8 cellular contexts compared by ENCODE assay signal in genomic region chr2:172554352-172555271, GRCh38. TPM values are rescaled to one million over a fixed set of nuclear protein-coding genes. Genes with fewer than 3 reads are reported as not detected.
DNase-seq lines count a peak whose midpoint lies in the region; ATAC-seq, FAIRE-seq and TF ChIP-seq lines count a peak whose summit lies in the region.

No MANE protein-coding gene starts in this region.

- no peak for FAIRE-seq in K562 (lab: Jason Lieb, UNC)

- no peaks in the 10 kb centered on the region for H3K9me1 ChIP-seq in K562 (ENCODE audit: control insufficient read depth, insufficient read depth, low read length)

- CTCF ChIA-PET in K562 (lab: Yijun Ruan, JAX; ENCODE audit: low intra/inter-chr PET ratio) = no interaction called here

- H3K4me3 ChIP-seq in BE2C (ENCODE audit: low read depth, low read length) (peak overlapping the region; percentile 78; the same call in 1 of the 2 replicates), K562 (peak overlapping the region; percentile 88; the same call in 1 of the 2 replicates), mucosa of descending colon (peak overlapping the region; percentile 87)

- TF ChIP-seq CTCF in BE2C (IDR thresholded peaks at IDR 0.05; ENCODE audit: low read depth, low read length) (no peak), K562 (IDR thresholded peaks at IDR 0.05 in 2 of 3, conservative IDR thresholded peaks at IDR 0.05 in 1 of 3; ENCODE audit: insufficient read depth in 2 of 3, low read depth in 1 of 3, low read length in 3 of 3) (no peak), mucosa of descending colon (IDR thresholded peaks at IDR 0.05) (no peak)

- H3K9me3 Mint-ChIP-seq in IgD-negative memory B cell = no peaks in the 10 kb centered on the region

- no peaks in the 10 kb centered on the region for H3K27me3 Mint-ChIP-seq in IgD-negative memory B cell

- peak overlapping the region; percentile 57 to 92 (median 79) for H3K4me3 Mint-ChIP-seq in IgD-negative memory B cell

- H3K36me3 ChIP-seq in BE2C (no peaks in the 10 kb centered on the region), K562 (ENCODE audit: control insufficient read depth, insufficient read depth, low read length) (peaks cover 9% of the 10 kb centered on the region; the same call in 2 of the 3 replicates), mucosa of descending colon (ENCODE audit: low read depth) (no peaks in the 10 kb centered on the region)

- no peak for TF ChIP-seq POLR2A in K562 (conservative IDR thresholded peaks at IDR 0.05)

- WGBS in K562 (ENCODE audit: insufficient coverage, low coverage, missing lambda C conversion rate) = 34% methylated on average over 18 of the region's 18 CpGs

- no peaks in the 10 kb centered on the region for H3K9me3 ChIP-seq in BE2C
- peaks cover 3% of the 10 kb centered on the region; the same call in 1 of the 2 replicates for H3K9me3 ChIP-seq in K562 (replicated peaks; ENCODE audit: control insufficient read depth, insufficient read depth, low read depth, low read length)
- no peaks in the 10 kb centered on the region for H3K9me3 ChIP-seq in mucosa of descending colon

- H3K4me1 Mint-ChIP-seq in IgD-negative memory B cell = peaks cover 20 to 24% (median 21%) of the 10 kb centered on the region in 3 donors

- POLR2A ChIA-PET in K562 (lab: Yijun Ruan, JAX) = interaction anchor here (0.6 to 1.8 kb wide), 8 partner anchors 9 to 114 kb away, joined by 3 to 9 read pairs (median 4); no protein-coding TSS in a partner anchor

- peak overlapping the region; percentile 11 to 99 (median 92) for H3K27ac Mint-ChIP-seq in IgD-negative memory B cell

- H4K20me1 ChIP-seq in K562 (replicated peaks; ENCODE audit: control insufficient read depth, insufficient read depth, low read length) = 0 out of 2 replicates have a peak, but pooled peaks cover 6% of the 10 kb centered on the region

- peak overlapping the region; percentile 99 for H3K4me2 ChIP-seq in K562 (ENCODE audit: insufficient read depth, low read length)

- ATAC-seq in K562 (no peak), mucosa of descending colon (no peak), GM19351 (IDR thresholded peaks at IDR 0.05; ENCODE audit: unreplicated experiment) (no peak), HG02623 (IDR thresholded peaks at IDR 0.05; ENCODE audit: unreplicated experiment) (no peak)

- no peak for TF ChIP-seq EP300 in K562 (IDR thresholded peaks at IDR 0.05; ENCODE audit: low read length)

- peaks cover 33% of the 10 kb centered on the region for H3K79me2 ChIP-seq in K562 (ENCODE audit: control insufficient read depth, insufficient read depth, low read length)

- no peak for TF ChIP-seq RAD21 in K562 (CRISPR knock-in tag; conservative IDR thresholded peaks at IDR 0.05 in 1 of 2, IDR thresholded peaks at IDR 0.05 in 1 of 2)

- BruUV-seq in K562 (replicated peaks; lab: Mats Ljungman, UMichigan) = no TSS peak

- peak overlapping the region; percentile 98 for H2AFZ ChIP-seq in K562 (ENCODE audit: low read depth, low read length)

- H3K27ac ChIP-seq in K562 (ENCODE audit: extremely low read depth, low read depth, low read length) = peak overlapping the region; percentile 4; the same call in 2 of the 3 replicates

- intact Hi-C loops in K562 (cut with micrococcal nuclease) (no loop called here), mucosa of descending colon (cut with DNase I, micrococcal nuclease) (no loop called here)

- in situ Hi-C loops in K562 (cut with MboI) = no loop called here

- DNase-seq in BE2C (no peak), K562 (ENCODE audit: extremely low read depth in 1 of 4, low spot score in 3 of 4) (peak in 1 of 4 experiments; percentile 48), mucosa of descending colon (no peak), islet precursor cell (no peak), DMS53 treated with DMSO at 0.1 percent for 48 hours (lab: John Stamatoyannopoulos, UW; ENCODE audit: unreplicated experiment) (no peak)

- H3K36me3 Mint-ChIP-seq in IgD-negative memory B cell = peaks cover 11% of the 10 kb centered on the region

- H3K27me3 ChIP-seq in BE2C (no peaks in the 10 kb centered on the region), K562 (ENCODE audit: control insufficient read depth in 2 of 2, insufficient read depth in 2 of 2, low read length in 2 of 2) (no peaks in the 10 kb centered on the region)

- H3K9ac ChIP-seq in K562 (ENCODE audit: insufficient read depth in 1 of 2, low read depth in 2 of 2, low read length in 2 of 2) = peak overlapping the region in 1 of 2 experiments; percentile 80; a peak in 2 of 4 replicates

- no peaks in the 10 kb centered on the region for H3K4me1 ChIP-seq in BE2C
- H3K4me1 ChIP-seq in K562 (replicated peaks in 1 of 2; ENCODE audit: control insufficient read depth in 2 of 2, insufficient read depth in 2 of 2, low read length in 2 of 2) = peaks cover 17 to 59% of the 10 kb centered on the region in 2 experiments; a peak in 4 of 5 replicates
- H3K4me1 ChIP-seq in mucosa of descending colon (ENCODE audit: low read depth) = peaks cover 7% of the 10 kb centered on the region

TF ChIP-seq in K562, 482 proteins besides CTCF, POLR2A, EP300 and RAD21 (continues in another document):
- TF ChIP-seq, protein P1, sequence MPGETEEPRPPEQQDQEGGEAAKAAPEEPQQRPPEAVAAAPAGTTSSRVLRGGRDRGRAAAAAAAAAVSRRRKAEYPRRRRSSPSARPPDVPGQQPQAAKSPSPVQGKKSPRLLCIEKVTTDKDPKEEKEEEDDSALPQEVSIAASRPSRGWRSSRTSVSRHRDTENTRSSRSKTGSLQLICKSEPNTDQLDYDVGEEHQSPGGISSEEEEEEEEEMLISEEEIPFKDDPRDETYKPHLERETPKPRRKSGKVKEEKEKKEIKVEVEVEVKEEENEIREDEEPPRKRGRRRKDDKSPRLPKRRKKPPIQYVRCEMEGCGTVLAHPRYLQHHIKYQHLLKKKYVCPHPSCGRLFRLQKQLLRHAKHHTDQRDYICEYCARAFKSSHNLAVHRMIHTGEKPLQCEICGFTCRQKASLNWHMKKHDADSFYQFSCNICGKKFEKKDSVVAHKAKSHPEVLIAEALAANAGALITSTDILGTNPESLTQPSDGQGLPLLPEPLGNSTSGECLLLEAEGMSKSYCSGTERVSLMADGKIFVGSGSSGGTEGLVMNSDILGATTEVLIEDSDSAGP (CRISPR knock-in tag; IDR thresholded peaks at IDR 0.05) = no peak
- TF ChIP-seq ZNF436 (CRISPR knock-in tag; IDR thresholded peaks at IDR 0.05) (no peak), ZNF165 (CRISPR knock-in tag; IDR thresholded peaks at IDR 0.05; ENCODE audit: borderline replicate concordance) (no peak), CBFA2T2 (conservative IDR thresholded peaks at IDR 0.05) (peak; percentile 22; the same call in 1 of the 2 replicates), ETV1 (tag; conservative IDR thresholded peaks at IDR 0.05; ENCODE audit: low read depth) (0 out of 2 replicates have a peak, but pooled peaks have one; percentile 19), DNMT1 (IDR thresholded peaks at IDR 0.05) (no peak), NFIX (CRISPR knock-in tag; IDR thresholded peaks at IDR 0.05; ENCODE audit: low read depth) (peak; percentile 50; the same call in 1 of the 2 replicates), HES1 (IDR thresholded peaks at IDR 0.05; ENCODE audit: low read depth) (peak; percentile 22; the same call in 1 of the 2 replicates), ZNF589 (CRISPR knock-in tag; IDR thresholded peaks at IDR 0.05; ENCODE audit: low read depth) (no peak), ZNF232 (CRISPR knock-in tag; IDR thresholded peaks at IDR 0.05) (no peak), KLF6 (CRISPR knock-in tag; IDR thresholded peaks at IDR 0.05; ENCODE audit: borderline replicate concordance) (no peak), ZNF655 (CRISPR knock-in tag; IDR thresholded peaks at IDR 0.05) (no peak), POLR2AphosphoS5 (IDR thresholded peaks at IDR 0.05; ENCODE audit: control insufficient read depth, insufficient read depth, low read depth, low read length) (no peak)

RNA-seq across cellular contexts. Expression of gene PDK1, which starts 1.3 kb away (rescaled TPM):
- polyA plus RNA-seq in BE2C (2012; ENCODE audit: insufficient read depth, insufficient read length, low read depth) = 0.68 TPM
- polyA plus RNA-seq in IgD-negative memory B cell = 17.9 TPM
- 151 and 203 TPM in 2 replicates for total RNA-seq in K562 (2011; cell fraction: chromatin; rRNA removed; ENCODE audit: low replicate concordance)
- total RNA-seq in K562 (2011; cell fraction: nucleolus; rRNA removed) = 36.9 and 40.5 TPM in 2 replicates
- total RNA-seq in K562 (2011; cell fraction: nucleoplasm; rRNA removed) = 71.6 and 105 TPM in 2 replicates
- total RNA-seq in K562 (2014; rRNA removed) = 14.0 and 18.0 TPM in 2 replicates
- 13.9 and 19.2 TPM in 2 replicates for total RNA-seq in K562 (2014; rRNA removed; fragmentation: Illumina TruSeq; extraction: Trizol)
- total RNA-seq in K562 (2015; rRNA removed; fragmentation: Illumina TruSeq; extraction: Trizol) = 6.9 TPM in 2 replicates
- 13.4 and 15.1 TPM in 2 replicates for total RNA-seq in K562 (2021)
- polyA plus RNA-seq in K562 (2011; rRNA removed) = 155 and 176 TPM in 2 replicates
- polyA plus RNA-seq in K562 (2011; cell fraction: cytosol; rRNA removed) = 57.1 and 62.9 TPM in 2 replicates
- polyA plus RNA-seq in K562 (2011; cell fraction: nucleus; rRNA removed) = 119 and 188 TPM in 2 replicates
- polyA plus RNA-seq in K562 (2012) = 10.5 and 15.1 TPM in 2 replicates
- 14.6 and 17.2 TPM in 2 replicates for polyA plus RNA-seq in K562 (2014; fragmentation: Illumina TruSeq; extraction: Trizol)
- 1 to 10 TPM; 3.5 to 4.2 TPM for polyA plus RNA-seq in K562 (2014; fragmentation: Nextera tagmentation; extraction: Ambion mirVana)
- 12.3 and 12.7 TPM in 2 replicates for polyA plus RNA-seq in K562 (2014; rRNA removed)
- 299 and 351 TPM in 2 replicates for polyA minus RNA-seq in K562 (2011; rRNA and poly(A)+ RNA removed)
- 75.0 and 80.5 TPM in 2 replicates for polyA minus RNA-seq in K562 (2011; cell fraction: cytosol; rRNA and poly(A)+ RNA removed)
- polyA minus RNA-seq in K562 (2011; cell fraction: nucleus; rRNA and poly(A)+ RNA removed) = 64.0 and 112 TPM in 2 replicates
- total RNA-seq in mucosa of descending colon = 10 to 100 TPM; 11.6 to 16.5 (median 14.7) TPM
